ENCODE assay signal across 9 cellular contexts in genomic region chr2:77962943-77963342, GRCh38.
"Had no signal": no experiment of that assay in that cellular context is flagged by ENCODE, and none has a peak within 500 bp of the region (broad histone marks: within the 10 kb centered on the region; RNA-seq: fewer than 3 reads in every experiment).

No MANE protein-coding gene starts in this region.

- DNase-seq: H9, HCEC 1CT, IMR-90, KG1 had no signal

- FAIRE-seq: H1, H54, HTR-8/SVneo, K562 had no signal

- H3K4me3 ChIP-seq: GM23338, K562 had no signal

- ATAC-seq: GM23338, K562 had no signal
